ENCODE assay signal across 22 cellular contexts in the genomic region with DNA sequence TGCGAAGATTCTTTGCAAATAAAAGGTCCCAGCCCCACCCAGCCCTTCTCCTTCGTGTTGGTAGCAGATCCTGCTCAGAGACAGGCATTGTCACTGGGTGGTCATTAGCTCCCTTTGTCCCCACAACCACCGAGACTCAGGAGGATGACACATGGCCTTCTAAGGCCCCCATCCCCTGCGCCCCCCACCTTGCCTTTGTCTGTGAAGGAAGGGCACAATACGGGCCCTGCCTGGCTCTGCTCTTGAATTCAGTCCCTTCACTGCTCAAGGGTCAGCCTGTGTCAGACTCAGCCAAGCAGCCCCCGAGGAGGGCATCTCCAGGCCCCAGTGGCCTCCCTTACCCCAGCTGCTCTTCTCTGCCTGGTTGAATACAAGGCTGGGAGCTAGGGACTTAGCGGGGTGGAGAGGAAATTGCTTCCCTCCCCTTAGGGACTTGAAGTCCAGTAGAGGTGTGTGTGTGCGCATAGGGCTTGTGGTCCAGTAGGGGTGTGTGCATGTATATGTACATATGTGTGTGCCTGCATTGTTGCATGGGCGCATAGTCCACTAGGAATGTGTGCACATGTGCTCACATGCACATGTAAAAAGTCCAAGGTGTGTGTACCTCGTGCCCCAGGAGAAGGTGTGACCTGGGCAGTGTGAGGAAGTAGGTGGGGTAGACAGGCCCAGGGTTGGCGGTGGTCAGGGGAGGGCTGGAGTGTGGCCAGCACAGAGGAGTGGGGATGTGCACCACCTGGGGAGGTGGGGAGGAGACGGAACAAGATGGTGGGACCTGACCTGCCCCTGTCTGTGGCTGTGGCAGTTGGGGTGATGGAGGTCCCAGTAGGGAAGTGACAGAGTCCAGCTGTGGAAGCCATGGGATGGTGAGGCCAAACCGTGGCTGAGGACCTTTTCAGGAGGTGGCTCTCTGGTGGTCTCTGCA. TPM values are rescaled to one million over a fixed set of nuclear protein-coding genes. Genes with fewer than 3 reads are reported as not detected.
A peak's percentile ranks its signal among the peaks of the same experiment; 100 is the strongest.
DNase-seq lines count a peak whose midpoint lies in the region; ATAC-seq, FAIRE-seq and TF ChIP-seq lines count a peak whose summit lies in the region.
"Had no signal": no experiment of that assay in that cellular context is flagged by ENCODE, and none has a peak within 500 bp of the region (broad histone marks: within the 10 kb centered on the region; RNA-seq: fewer than 3 reads in every experiment).

No MANE protein-coding gene starts in this region.

- in situ Hi-C loops in HepG2 (cut with HindIII; ENCODE audit: extremely low pct_ligation_motif_present, low pct_unique_long_range_greater_than_20kb) = no loop called here

- TF ChIP-seq RAD21 in HepG2 (CRISPR knock-in tag; IDR thresholded peaks at IDR 0.05) = no peak

- H3K27me3 ChIP-seq in right atrium auricular region = no peaks in the 10 kb centered on the region
- no peaks in the 10 kb centered on the region for H3K27me3 ChIP-seq in HepG2 (ENCODE audit: control insufficient read depth in 1 of 2, insufficient read depth in 2 of 2, low read length in 2 of 2)
- H3K27me3 ChIP-seq: brain microvascular endothelial cell, tibial nerve had no signal

- no peak for FAIRE-seq in HepG2 (lab: Jason Lieb, UNC)
- FAIRE-seq: islet of Langerhans had no signal

- H3K79me2 ChIP-seq in HepG2 (ENCODE audit: insufficient read depth, low read length) = no peaks in the 10 kb centered on the region

- H3K9ac ChIP-seq in HepG2 (ENCODE audit: insufficient read depth, low read depth, low read length) = no peak overlapping the region

- WGBS in HepG2 (ENCODE audit: low lambda C conversion rate) = 95% methylated on average over 11 of the region's 13 CpGs

- H3K9me3 ChIP-seq in right atrium auricular region (peaks cover 0 to 14% of the 10 kb centered on the region in 2 donors), HepG2 (ENCODE audit: low read length) (peaks cover 7% of the 10 kb centered on the region; the same call in 1 of the 2 replicates)

- H3K4me1 ChIP-seq in right atrium auricular region = no peaks in the 10 kb centered on the region
- H3K4me1 ChIP-seq in HepG2 (ENCODE audit: insufficient read depth, low read length) = no peaks in the 10 kb centered on the region

- TF ChIP-seq EP300 in HepG2 (IDR thresholded peaks at IDR 0.05; ENCODE audit: low read depth in 2 of 2, low read length in 2 of 2) (no peak), HepG2 (CRISPR knock-in tag; IDR thresholded peaks at IDR 0.05; ENCODE audit: borderline replicate concordance) (no peak)

- CTCF ChIA-PET in HepG2 (lab: Yijun Ruan, JAX; ENCODE audit: low intra/inter-chr PET ratio, low total read pairs) = no interaction called here

- H3K27ac ChIP-seq in right atrium auricular region = no peak overlapping the region
- H3K27ac ChIP-seq in angular gyrus (ENCODE audit: low read depth, low read length) = peak overlapping the region; percentile 10
- H3K27ac ChIP-seq in HepG2 (ENCODE audit: extremely low read length, insufficient read depth, low read length) = no peak overlapping the region
- H3K27ac ChIP-seq in temporal lobe (ENCODE audit: low read depth, low read length) = peak overlapping the region; percentile 7
- H3K27ac ChIP-seq: brain microvascular endothelial cell, tibial nerve had no signal

- POLR2A ChIA-PET in HepG2 (lab: Yijun Ruan, JAX) = no interaction called here

- no peaks in the 10 kb centered on the region for H4K20me1 ChIP-seq in HepG2 (ENCODE audit: insufficient read depth, low read length)

- H2AFZ ChIP-seq in HepG2 (ENCODE audit: low read length) = no peak overlapping the region

- peak; percentile 17 for ATAC-seq in Right ventricle myocardium superior (ENCODE audit: poor library complexity)
- no peak for ATAC-seq in HepG2
- no peak for ATAC-seq in GM21717 (IDR thresholded peaks at IDR 0.05; ENCODE audit: unreplicated experiment)
- ATAC-seq: stimulated activated naive B cell treated with anti-CD40 and anti-IgM and Interleukin-4, amounts not matched to agents 10 μg/mL and 1 μg/mL and 100 μg/mL, for 72 hours; T-cell had no signal

- BruUV-seq in HepG2 (replicated peaks; lab: Mats Ljungman, UMichigan) = no TSS peak

- no peak for DNase-seq in Right ventricle myocardium superior
- DNase-seq in right atrium auricular region (ENCODE audit: low spot score) = no peak
- no peak for DNase-seq in HepG2 (ENCODE audit: low spot score)
- DNase-seq in HuH-7 (ENCODE audit: low spot score) = no peak
- DNase-seq in effector CD4-positive, alpha-beta T cell = no peak
- DNase-seq: activated naive CD8-positive, alpha-beta T cell treated with anti-CD3 and anti-CD28 coated beads, Interleukin-2, amount 50 U/mL, for 24 hours; brain microvascular endothelial cell; CD8-positive, alpha-beta memory T cell; DMS53; foreskin fibroblast; hippocampal formation; MM.1S; NCI-H1436; NCI-H774; SHP77; stimulated activated naive B cell treated with anti-CD40 and anti-IgM and Interleukin-4, amounts not matched to agents 10 μg/mL and 1 μg/mL and 100 μg/mL, for 72 hours had no signal

- H3K36me3 ChIP-seq in right atrium auricular region (peaks cover 71% of the 10 kb centered on the region), HepG2 (replicated peaks in 1 of 2; ENCODE audit: control insufficient read depth in 1 of 2, insufficient read depth in 2 of 2, low read length in 2 of 2) (peaks cover 6 to 26% of the 10 kb centered on the region in 2 experiments)

- no peak overlapping the region for H3K4me2 ChIP-seq in HepG2 (ENCODE audit: low read depth, low read length)

- intact Hi-C loops in Right ventricle myocardium superior (cut with DNase I) = no loop called here
- intact Hi-C loops in HepG2 (cut with micrococcal nuclease; ENCODE audit: unreplicated experiment) = no loop called here

- TF ChIP-seq POLR2A in HepG2 (IDR thresholded peaks at IDR 0.05; ENCODE audit: insufficient read depth in 1 of 2, low read depth in 2 of 2, low read length in 2 of 2) = no peak

- H3K4me3 ChIP-seq in right atrium auricular region (no peak overlapping the region), HepG2 (replicated peaks in 1 of 3; ENCODE audit: insufficient read depth in 1 of 3, low read depth in 2 of 3, low read length in 3 of 3) (no peak overlapping the region)
- H3K4me3 ChIP-seq: tibial nerve had no signal

- TF ChIP-seq CTCF in right atrium auricular region (IDR thresholded peaks at IDR 0.05) (no peak), HepG2 (CRISPR knock-in tag; IDR thresholded peaks at IDR 0.05) (no peak)

TF ChIP-seq in HepG2, 621 proteins besides CTCF, POLR2A, EP300 and RAD21:
- TF ChIP-seq, protein P1, sequence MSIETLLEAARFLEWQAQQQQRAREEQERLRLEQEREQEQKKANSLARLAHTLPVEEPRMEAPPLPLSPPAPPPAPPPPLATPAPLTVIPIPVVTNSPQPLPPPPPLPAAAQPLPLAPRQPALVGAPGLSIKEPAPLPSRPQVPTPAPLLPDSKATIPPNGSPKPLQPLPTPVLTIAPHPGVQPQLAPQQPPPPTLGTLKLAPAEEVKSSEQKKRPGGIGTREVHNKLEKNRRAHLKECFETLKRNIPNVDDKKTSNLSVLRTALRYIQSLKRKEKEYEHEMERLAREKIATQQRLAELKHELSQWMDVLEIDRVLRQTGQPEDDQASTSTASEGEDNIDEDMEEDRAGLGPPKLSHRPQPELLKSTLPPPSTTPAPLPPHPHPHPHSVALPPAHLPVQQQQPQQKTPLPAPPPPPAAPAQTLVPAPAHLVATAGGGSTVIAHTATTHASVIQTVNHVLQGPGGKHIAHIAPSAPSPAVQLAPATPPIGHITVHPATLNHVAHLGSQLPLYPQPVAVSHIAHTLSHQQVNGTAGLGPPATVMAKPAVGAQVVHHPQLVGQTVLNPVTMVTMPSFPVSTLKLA (IDR thresholded peaks at IDR 0.05) = peak; percentile 63; the same call in 1 of the 2 replicates
- TF ChIP-seq JUN (CRISPR knock-in tag; IDR thresholded peaks at IDR 0.05) = no peak

RNA-seq across cellular contexts. Expression of gene PHF2, which starts 59.1 kb away (rescaled TPM):
- total RNA-seq in Right ventricle myocardium superior = 25.4 TPM
- total RNA-seq in right atrium auricular region = 10 to 100 TPM; 24.7 to 29.3 TPM
- total RNA-seq in HepG2 (2016; rRNA removed; fragmentation: Illumina TruSeq; extraction: Trizol) = 9.1 and 9.3 TPM in 2 replicates
- 0.81 and 1.1 TPM in 2 replicates for total RNA-seq in HepG2 (2016; cell fraction: cytosol; rRNA removed; fragmentation: Illumina TruSeq; extraction: Trizol; ENCODE audit: low read depth)
- total RNA-seq in HepG2 (2016; cell fraction: insoluble cytoplasmic fraction; rRNA removed; fragmentation: Illumina TruSeq; extraction: Trizol) = 7.2 and 9.5 TPM in 2 replicates
- total RNA-seq in HepG2 (2016; cell fraction: membrane; rRNA removed; fragmentation: Illumina TruSeq; extraction: Trizol) = 4.9 and 5.3 TPM in 2 replicates
- 8.3 and 9.2 TPM in 2 replicates for total RNA-seq in HepG2 (2016; cell fraction: nucleus; rRNA removed; fragmentation: Illumina TruSeq; extraction: Trizol)
- polyA plus RNA-seq in HepG2 (2011; rRNA removed) = 6.6 and 7.0 TPM in 2 replicates
- 4.2 and 4.7 TPM in 2 replicates for polyA plus RNA-seq in HepG2 (2011; cell fraction: cytosol; rRNA removed)
- polyA plus RNA-seq in HepG2 (2011; cell fraction: nucleus; rRNA removed) = 10.7 and 12.3 TPM in 2 replicates
- 6.9 and 7.1 TPM in 2 replicates for polyA plus RNA-seq in HepG2 (2012)
- polyA plus RNA-seq in HepG2 (2016; cell fraction: cytosol; fragmentation: Illumina TruSeq; extraction: Trizol; ENCODE audit: low read depth) = 0.63 TPM in 2 replicates
- polyA plus RNA-seq in HepG2 (2016; cell fraction: insoluble cytoplasmic fraction; fragmentation: Illumina TruSeq; extraction: Trizol; ENCODE audit: low read depth) = 9.5 and 12.0 TPM in 2 replicates
- polyA plus RNA-seq in HepG2 (2016; cell fraction: membrane; fragmentation: Illumina TruSeq; extraction: Trizol; ENCODE audit: low read depth) = 3.9 and 4.0 TPM in 2 replicates
- 23.0 and 24.9 TPM in 2 replicates for polyA plus RNA-seq in HepG2 (2016; cell fraction: nucleus; fragmentation: Illumina TruSeq; extraction: Trizol; ENCODE audit: insufficient read depth, low read depth)
- polyA minus RNA-seq in HepG2 (2011; rRNA and poly(A)+ RNA removed; ENCODE audit: low replicate concordance) = 4.6 and 6.3 TPM in 2 replicates
- polyA minus RNA-seq in HepG2 (2011; cell fraction: cytosol; rRNA and poly(A)+ RNA removed) = 4.8 and 5.0 TPM in 2 replicates
- 4.2 and 5.1 TPM in 2 replicates for polyA minus RNA-seq in HepG2 (2011; cell fraction: nucleus; rRNA and poly(A)+ RNA removed)
- 29.3 TPM for total RNA-seq in temporal lobe

Comparison
In these comparisons a context has a peak if more than half of its experiments do, and no peak if none do; other contexts are left out.
1. H3K27ac ChIP-seq: peak in angular gyrus (single experiment) and temporal lobe (single experiment); none in right atrium auricular region (0 of 2) and HepG2 (single experiment).